Comparison of ENCODE assay signal across 11 cellular contexts in genomic region chr20:58897493-58897892, GRCh38. TPM values are rescaled to one million over a fixed set of nuclear protein-coding genes. Genes with fewer than 3 reads are reported as not detected.
A peak's percentile ranks its signal among the peaks of the same experiment; 100 is the strongest.
DNase-seq lines count a peak whose midpoint lies in the region; ATAC-seq and TF ChIP-seq lines count a peak whose summit lies in the region.
"Had no signal": no experiment of that assay in that cellular context is flagged by ENCODE, and none has a peak within 500 bp of the region (broad histone marks: within the 10 kb centered on the region; RNA-seq: fewer than 3 reads in every experiment).

No MANE protein-coding gene starts in this region.

- peak overlapping the region in 9 of 12 donors; percentile 5 to 55 (median 34) for H3K27ac ChIP-seq in heart left ventricle

- H3K9me3 Mint-ChIP-seq in activated T-helper 1 cell treated with anti-CD3 and anti-CD28 coated beads, Interleukin-12 subunit alpha, Interleukin-12 subunit beta, Interleukin-2, Interleukin-4 antibody, amounts not matched to agents 30 ng/mL and 10 ng/mL and 1 ng/mL, durations not matched to agents 14 hours and 24 hours and 36 hours = no peaks in the 10 kb centered on the region
- no peaks in the 10 kb centered on the region for H3K9me3 Mint-ChIP-seq in memory B cell
- no peaks in the 10 kb centered on the region for H3K9me3 Mint-ChIP-seq in stimulated activated naive CD8-positive, alpha-beta T cell treated with anti-CD3 and anti-CD28 coated beads, Interleukin-15, amount 100 ng/mL, for 72 hours

- no peak for TF ChIP-seq CTCF in heart left ventricle (IDR thresholded peaks at IDR 0.05)

- peak overlapping the region in 4 of 12 donors; percentile 5 to 12 (median 11) for H3K4me3 ChIP-seq in heart left ventricle

- no peaks in the 10 kb centered on the region for H3K27me3 Mint-ChIP-seq in activated T-helper 1 cell treated with anti-CD3 and anti-CD28 coated beads, Interleukin-12 subunit alpha, Interleukin-12 subunit beta, Interleukin-2, Interleukin-4 antibody, amounts not matched to agents 30 ng/mL and 10 ng/mL and 1 ng/mL, durations not matched to agents 14 hours and 24 hours and 36 hours (ENCODE audit: insufficient read depth)
- no peaks in the 10 kb centered on the region for H3K27me3 Mint-ChIP-seq in memory B cell
- H3K27me3 Mint-ChIP-seq in stimulated activated naive CD8-positive, alpha-beta T cell treated with anti-CD3 and anti-CD28 coated beads, Interleukin-15, amount 100 ng/mL, for 72 hours = no peaks in the 10 kb centered on the region

- H3K27me3 ChIP-seq in heart left ventricle = no peaks in the 10 kb centered on the region

- ATAC-seq in heart left ventricle (no peak), left ventricle myocardium superior (no peak), memory B cell (ENCODE audit: low read depth) (no peak), GM21528 (IDR thresholded peaks at IDR 0.05; ENCODE audit: low FRiP score, unreplicated experiment) (no peak)
- no peak for ATAC-seq in stimulated activated naive CD8-positive, alpha-beta T cell treated with anti-CD3 and anti-CD28 coated beads, Interleukin-15, amount 100 ng/mL, for 72 hours

- 25 to 34% (median 27%) methylated on average over 4 of the region's 4 CpGs for WGBS in heart left ventricle, 4 donors

- peak overlapping the region; percentile 12 for H3K27ac Mint-ChIP-seq in activated T-helper 1 cell treated with anti-CD3 and anti-CD28 coated beads, Interleukin-12 subunit alpha, Interleukin-12 subunit beta, Interleukin-2, Interleukin-4 antibody, amounts not matched to agents 30 ng/mL and 10 ng/mL and 1 ng/mL, durations not matched to agents 14 hours and 24 hours and 36 hours
- H3K27ac Mint-ChIP-seq in memory B cell = peak overlapping the region; percentile 64
- peak overlapping the region in 1 of 2 donors; percentile 52 for H3K27ac Mint-ChIP-seq in stimulated activated naive CD8-positive, alpha-beta T cell treated with anti-CD3 and anti-CD28 coated beads, Interleukin-15, amount 100 ng/mL, for 72 hours

- H3K36me3 Mint-ChIP-seq in activated T-helper 1 cell treated with anti-CD3 and anti-CD28 coated beads, Interleukin-12 subunit alpha, Interleukin-12 subunit beta, Interleukin-2, Interleukin-4 antibody, amounts not matched to agents 30 ng/mL and 10 ng/mL and 1 ng/mL, durations not matched to agents 14 hours and 24 hours and 36 hours (ENCODE audit: low read depth) = peaks cover 41% of the 10 kb centered on the region
- peaks cover 23% of the 10 kb centered on the region for H3K36me3 Mint-ChIP-seq in memory B cell

- peaks cover 17 to 96% (median 86%) of the 10 kb centered on the region in 12 donors for H3K4me1 ChIP-seq in heart left ventricle

- peaks cover 0 to 51% (median 6%) of the 10 kb centered on the region in 9 donors for H3K36me3 ChIP-seq in heart left ventricle

- H3K4me3 Mint-ChIP-seq in activated T-helper 1 cell treated with anti-CD3 and anti-CD28 coated beads, Interleukin-12 subunit alpha, Interleukin-12 subunit beta, Interleukin-2, Interleukin-4 antibody, amounts not matched to agents 30 ng/mL and 10 ng/mL and 1 ng/mL, durations not matched to agents 14 hours and 24 hours and 36 hours = no peak overlapping the region
- no peak overlapping the region for H3K4me3 Mint-ChIP-seq in memory B cell
- peak overlapping the region; percentile 4 to 7 for H3K4me3 Mint-ChIP-seq in stimulated activated naive CD8-positive, alpha-beta T cell treated with anti-CD3 and anti-CD28 coated beads, Interleukin-15, amount 100 ng/mL, for 72 hours

- H3K9me3 ChIP-seq in heart left ventricle = no peaks in the 10 kb centered on the region

- TF ChIP-seq POLR2A in heart left ventricle (IDR thresholded peaks at IDR 0.05) = no peak

- DNase-seq in heart left ventricle = no peak
- DNase-seq in left ventricle myocardium superior = no peak
- no peak for DNase-seq in activated T-helper 1 cell treated with anti-CD3 and anti-CD28 coated beads, Interleukin-12 subunit alpha, Interleukin-12 subunit beta, Interleukin-2, Interleukin-4 antibody, amounts not matched to agents 30 ng/mL and 10 ng/mL and 1 ng/mL, durations not matched to agents 14 hours and 24 hours and 36 hours (ENCODE audit: low spot score)
- no peak for DNase-seq in memory B cell (ENCODE audit: low spot score in 2 of 2)
- DNase-seq in stimulated activated naive CD8-positive, alpha-beta T cell treated with anti-CD3 and anti-CD28 coated beads, Interleukin-15, amount 100 ng/mL, for 72 hours = no peak
- no peak for DNase-seq in NCI-H524 treated with DMSO at 0.1 percent for 48 hours (lab: John Stamatoyannopoulos, UW)
- no peak for DNase-seq in cerebellar cortex (ENCODE audit: low spot score)
- DNase-seq: activated CD4-positive, alpha-beta T cell treated with anti-CD3 and anti-CD28 coated beads for 48 hours; NCI-H1105; NCI-H526 treated with DMSO at 0.1 percent for 48 hours had no signal

- intact Hi-C loops in heart left ventricle (cut with DNase I) (loop anchor here in 1 of 10 donors (5.0 kb wide), 1 partner anchor 85 kb away; the partner anchor contains the start of gene NELFCD), left ventricle myocardium superior (cut with micrococcal nuclease) (loop anchor here (5.0 kb wide), 1 partner anchor 95 kb away; no protein-coding TSS in a partner anchor)
- intact Hi-C loops in activated T-helper 1 cell treated with anti-CD3 and anti-CD28 coated beads, Interleukin-12 subunit alpha, Interleukin-12 subunit beta, Interleukin-2, Interleukin-4 antibody, amounts not matched to agents 30 ng/mL and 10 ng/mL and 1 ng/mL, durations not matched to agents 14 hours and 24 hours and 36 hours (cut with micrococcal nuclease) = loop anchor here (10.0 kb wide), 1 partner anchor 663 kb away; no protein-coding TSS in a partner anchor

- peaks cover 58% of the 10 kb centered on the region for H3K4me1 Mint-ChIP-seq in activated T-helper 1 cell treated with anti-CD3 and anti-CD28 coated beads, Interleukin-12 subunit alpha, Interleukin-12 subunit beta, Interleukin-2, Interleukin-4 antibody, amounts not matched to agents 30 ng/mL and 10 ng/mL and 1 ng/mL, durations not matched to agents 14 hours and 24 hours and 36 hours (ENCODE audit: low read depth)
- peaks cover 49% of the 10 kb centered on the region for H3K4me1 Mint-ChIP-seq in memory B cell
- H3K4me1 Mint-ChIP-seq in stimulated activated naive CD8-positive, alpha-beta T cell treated with anti-CD3 and anti-CD28 coated beads, Interleukin-15, amount 100 ng/mL, for 72 hours = peaks cover 82% of the 10 kb centered on the region

RNA-seq across cellular contexts. Expression of gene GNAS, which starts 45.0 kb away (rescaled TPM):
- 1,000 to 10,000 TPM; 1,430 to 2,119 (median 1,604) TPM for total RNA-seq in heart left ventricle
- 1,000 to 10,000 TPM; 1,246 to 2,999 TPM for polyA plus RNA-seq in heart left ventricle
- total RNA-seq in left ventricle myocardium superior = 1,575 TPM
- total RNA-seq in activated T-helper 1 cell treated with anti-CD3 and anti-CD28 coated beads, Interleukin-12 subunit alpha, Interleukin-12 subunit beta, Interleukin-2, Interleukin-4 antibody, amounts not matched to agents 30 ng/mL and 10 ng/mL and 1 ng/mL, durations not matched to agents 14 hours and 24 hours and 36 hours = 498 and 505 TPM in 2 replicates

RNA-seq across cellular contexts. Expression of gene GNAS-AS1, which starts 46.8 kb away (rescaled TPM):
- total RNA-seq in heart left ventricle (under 1 TPM in 7 of 9 donors, not detected in 2; 0.22 to 0.79 (median 0.29) TPM), left ventricle myocardium superior (0.35 TPM)
- under 1 TPM; 0.17 to 0.91 TPM for polyA plus RNA-seq in heart left ventricle
- 1.4 and 1.7 TPM in 2 replicates for total RNA-seq in activated T-helper 1 cell treated with anti-CD3 and anti-CD28 coated beads, Interleukin-12 subunit alpha, Interleukin-12 subunit beta, Interleukin-2, Interleukin-4 antibody, amounts not matched to agents 30 ng/mL and 10 ng/mL and 1 ng/mL, durations not matched to agents 14 hours and 24 hours and 36 hours

Comparison
In these comparisons a context has a peak if more than half of its experiments do, and no peak if none do; other contexts are left out.
1. H3K4me3 Mint-ChIP-seq: peak in stimulated activated naive CD8-positive, alpha-beta T cell treated with anti-CD3 and anti-CD28 coated beads, Interleukin-15, amount 100 ng/mL, for 72 hours (2 of 2); none in activated T-helper 1 cell treated with anti-CD3 and anti-CD28 coated beads, Interleukin-12 subunit alpha, Interleukin-12 subunit beta, Interleukin-2, Interleukin-4 antibody, amounts not matched to agents 30 ng/mL and 10 ng/mL and 1 ng/mL, durations not matched to agents 14 hours and 24 hours and 36 hours (single experiment) and memory B cell (single experiment).